ENCODE assay signal across 9 cellular contexts in genomic region chr1:14095001-14095400, GRCh38.
DNase-seq lines count a peak whose midpoint lies in the region; ATAC-seq and TF ChIP-seq lines count a peak whose summit lies in the region.
"Had no signal": no experiment of that assay in that cellular context is flagged by ENCODE, and none has a peak within 500 bp of the region (broad histone marks: within the 10 kb centered on the region; RNA-seq: fewer than 3 reads in every experiment).

No MANE protein-coding gene starts in this region.

- no peak overlapping the region for H3K27ac ChIP-seq in RWPE1
- H3K27ac ChIP-seq: SJCRH30 had no signal

- TF ChIP-seq CTCF in RWPE1 (conservative IDR thresholded peaks at IDR 0.05; ENCODE audit: low read depth), result no peak

- TF ChIP-seq EP300 in Ishikawa (IDR thresholded peaks at IDR 0.05; ENCODE audit: borderline replicate concordance), result no peak

- peaks cover 8% of the 10 kb centered on the region for H3K9me3 Mint-ChIP-seq in stimulated activated effector memory CD8-positive, alpha-beta T cell treated with anti-CD3 and anti-CD28 coated beads, Interleukin-12 subunit alpha, Interleukin-12 subunit beta, amount 100 ng/mL, for 72 hours

- no peak overlapping the region for H3K4me3 Mint-ChIP-seq in stimulated activated effector memory CD8-positive, alpha-beta T cell treated with anti-CD3 and anti-CD28 coated beads, Interleukin-12 subunit alpha, Interleukin-12 subunit beta, amount 100 ng/mL, for 72 hours

- H3K36me3 Mint-ChIP-seq in stimulated activated effector memory CD8-positive, alpha-beta T cell treated with anti-CD3 and anti-CD28 coated beads, Interleukin-12 subunit alpha, Interleukin-12 subunit beta, amount 100 ng/mL, for 72 hours, result no peaks in the 10 kb centered on the region

- no peak overlapping the region for H3K27ac Mint-ChIP-seq in stimulated activated effector memory CD8-positive, alpha-beta T cell treated with anti-CD3 and anti-CD28 coated beads, Interleukin-12 subunit alpha, Interleukin-12 subunit beta, amount 100 ng/mL, for 72 hours

- CTCF ChIA-PET in RWPE1 (lab: Yijun Ruan, JAX), result interaction anchor here (0.6 kb wide), 1 partner anchor 506 kb away, joined by 3 read pairs; no protein-coding TSS in a partner anchor

- H3K4me1 Mint-ChIP-seq in stimulated activated effector memory CD8-positive, alpha-beta T cell treated with anti-CD3 and anti-CD28 coated beads, Interleukin-12 subunit alpha, Interleukin-12 subunit beta, amount 100 ng/mL, for 72 hours, result no peaks in the 10 kb centered on the region

- peak; percentile 51 for TF ChIP-seq RAD21 in Ishikawa (IDR thresholded peaks at IDR 0.05; ENCODE audit: low read depth)

- POLR2A ChIA-PET in RWPE1 (lab: Yijun Ruan, JAX; ENCODE audit: low non-redundant PET), result no interaction called here

- ATAC-seq in stimulated activated effector memory CD8-positive, alpha-beta T cell treated with anti-CD3 and anti-CD28 coated beads, Interleukin-12 subunit alpha, Interleukin-12 subunit beta, amount 100 ng/mL, for 72 hours, result no peak
- no peak for ATAC-seq in GM19452 (IDR thresholded peaks at IDR 0.05; ENCODE audit: unreplicated experiment)

- peak; percentile 2 for DNase-seq in CD1c-positive myeloid dendritic cell (ENCODE audit: extremely low spot score)
- DNase-seq in RWPE1 (ENCODE audit: low spot score), result peak; percentile 27
- peak; percentile 26 for DNase-seq in kidney glomerular epithelial cell (lab: John Stamatoyannopoulos, UW)
- DNase-seq in KG1 (lab: John Stamatoyannopoulos, UW), result no peak
- no peak for DNase-seq in stimulated activated effector memory CD8-positive, alpha-beta T cell treated with anti-CD3 and anti-CD28 coated beads, Interleukin-12 subunit alpha, Interleukin-12 subunit beta, amount 100 ng/mL, for 72 hours (ENCODE audit: low spot score in 2 of 2)
- no peak for DNase-seq in activated T-cell treated with anti-CD3 and anti-CD28 coated beads, Interleukin-2, amount 50 U/mL, for 1 hour

TF ChIP-seq in Ishikawa, 13 proteins besides CTCF, POLR2A, EP300 and RAD21:
- TF ChIP-seq USF1 (IDR thresholded peaks at IDR 0.05) (no peak), CEBPB (IDR thresholded peaks at IDR 0.05) (no peak), NFIC (IDR thresholded peaks at IDR 0.05) (no peak), EGR1 (IDR thresholded peaks at IDR 0.05) (no peak), TCF12 (IDR thresholded peaks at IDR 0.05; ENCODE audit: low read depth) (no peak), TAF1 (IDR thresholded peaks at IDR 0.05; ENCODE audit: low read depth) (no peak), YY1 (IDR thresholded peaks at IDR 0.05; ENCODE audit: low read depth) (no peak), ZBTB7A (IDR thresholded peaks at IDR 0.05; ENCODE audit: low read depth) (no peak), CREB1 (IDR thresholded peaks at IDR 0.05; ENCODE audit: low read depth) (no peak), TEAD4 (IDR thresholded peaks at IDR 0.05) (no peak)
- TF ChIP-seq, protein P1, sequence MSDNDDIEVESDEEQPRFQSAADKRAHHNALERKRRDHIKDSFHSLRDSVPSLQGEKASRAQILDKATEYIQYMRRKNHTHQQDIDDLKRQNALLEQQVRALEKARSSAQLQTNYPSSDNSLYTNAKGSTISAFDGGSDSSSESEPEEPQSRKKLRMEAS (IDR thresholded peaks at IDR 0.05), result no peak

Comparison
In these comparisons a context has a peak if more than half of its experiments do, and no peak if none do; other contexts are left out.
1. DNase-seq: peak in CD1c-positive myeloid dendritic cell (single experiment), RWPE1 (single experiment) and kidney glomerular epithelial cell (single experiment); none in KG1 (single experiment), stimulated activated effector memory CD8-positive, alpha-beta T cell treated with anti-CD3 and anti-CD28 coated beads, Interleukin-12 subunit alpha, Interleukin-12 subunit beta, amount 100 ng/mL, for 72 hours (0 of 2) and activated T-cell treated with anti-CD3 and anti-CD28 coated beads, Interleukin-2, amount 50 U/mL, for 1 hour (single experiment).